In the genomic region with DNA sequence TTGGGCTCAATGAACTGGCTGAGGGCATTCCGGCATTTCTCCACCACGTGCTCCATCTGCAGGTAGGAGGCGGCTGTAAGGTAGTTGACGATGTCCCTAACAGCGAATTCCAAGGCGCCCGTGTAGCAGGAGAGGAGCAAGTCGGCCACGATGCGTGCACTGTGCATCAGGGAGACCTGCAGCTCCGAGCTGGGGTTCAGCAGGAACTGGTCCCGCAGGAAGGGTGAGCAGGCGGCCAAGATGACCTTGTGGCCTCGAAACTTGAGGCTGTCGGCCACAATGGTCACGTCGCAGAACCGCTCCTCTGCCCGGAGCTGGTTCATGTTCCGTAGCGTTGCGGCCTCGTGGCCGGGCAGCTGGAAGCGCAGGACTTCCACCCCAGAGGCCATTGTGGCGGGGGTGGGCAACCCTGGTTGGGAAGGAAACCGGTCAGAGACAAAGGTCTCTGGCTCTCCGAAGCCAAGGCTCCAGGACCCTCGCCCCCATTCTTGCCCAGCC, we compare ENCODE assay signal across 1 cellular context.
TF ChIP-seq lines count a peak whose summit lies in the region.

No MANE protein-coding gene starts in this region.

TF ChIP-seq in endothelial cell of umbilical vein, 7 proteins besides CTCF, POLR2A, EP300 and RAD21:
- no peak for TF ChIP-seq FOS (IDR thresholded peaks at IDR 0.05; ENCODE audit: borderline replicate concordance, insufficient read depth, low read length)
- TF ChIP-seq MYC (IDR thresholded peaks at IDR 0.05; ENCODE audit: low read depth, low read length) = no peak
- TF ChIP-seq POLR2AphosphoS5 (IDR thresholded peaks at IDR 0.05; ENCODE audit: insufficient read depth, low read depth, low read length) = no peak
- no peak for TF ChIP-seq EZH2 (IDR thresholded peaks at IDR 0.05; ENCODE audit: borderline replicate concordance, low read depth, low read length, severe bottlenecking)
- TF ChIP-seq, protein P1, sequence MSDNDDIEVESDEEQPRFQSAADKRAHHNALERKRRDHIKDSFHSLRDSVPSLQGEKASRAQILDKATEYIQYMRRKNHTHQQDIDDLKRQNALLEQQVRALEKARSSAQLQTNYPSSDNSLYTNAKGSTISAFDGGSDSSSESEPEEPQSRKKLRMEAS (IDR thresholded peaks at IDR 0.05; ENCODE audit: insufficient read depth, insufficient read length) = no peak
- TF ChIP-seq GATA2 (IDR thresholded peaks at IDR 0.05; ENCODE audit: insufficient read depth, insufficient read length, low read depth, low read length) = no peak
- no peak for TF ChIP-seq JUN (IDR thresholded peaks at IDR 0.05; ENCODE audit: borderline replicate concordance, insufficient read depth, insufficient read length, low read depth)
